ENCODE assay signal across 8 cellular contexts in the genomic region with DNA sequence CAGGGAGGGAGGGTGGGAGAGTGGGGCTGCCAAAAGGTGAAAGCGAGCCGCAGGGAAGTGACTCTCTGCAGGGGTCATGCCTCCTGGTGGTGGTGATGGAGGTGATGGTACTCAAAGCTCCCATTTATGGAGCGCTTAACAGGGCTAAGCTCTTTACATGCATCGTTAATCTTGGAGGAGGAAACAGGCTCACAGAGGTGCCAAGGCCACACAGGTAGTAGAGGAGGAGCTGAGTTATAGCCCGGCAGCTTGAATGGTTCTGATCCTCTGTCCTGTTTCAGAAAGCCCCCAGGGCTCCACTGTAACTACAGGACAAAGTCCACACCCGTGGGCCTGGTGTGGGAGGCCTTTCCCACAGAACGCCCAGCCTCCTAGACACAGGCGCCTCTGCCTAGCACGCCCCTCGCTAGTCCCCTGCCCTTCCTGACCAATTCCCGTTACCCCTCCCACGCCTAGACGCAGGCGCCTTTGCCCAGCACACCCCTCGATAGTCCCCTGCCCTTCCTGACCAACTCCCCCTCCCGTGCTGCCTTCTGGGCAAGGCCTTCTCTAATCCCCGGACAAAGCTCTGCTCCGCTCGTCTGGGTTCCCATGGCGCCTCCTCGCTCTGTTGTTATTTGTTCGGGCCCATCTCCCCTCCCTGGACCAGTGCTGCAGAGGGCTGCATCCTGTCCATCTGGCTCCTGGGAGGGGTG. TPM values are rescaled to one million over a fixed set of nuclear protein-coding genes. Genes with fewer than 3 reads are reported as not detected.
DNase-seq lines count a peak whose midpoint lies in the region; ATAC-seq, FAIRE-seq and TF ChIP-seq lines count a peak whose summit lies in the region.
"Had no signal": no experiment of that assay in that cellular context is flagged by ENCODE, and none has a peak within 500 bp of the region (broad histone marks: within the 10 kb centered on the region; RNA-seq: fewer than 3 reads in every experiment).

No MANE protein-coding gene starts in this region.

- no peak for DNase-seq in GM19239 (ENCODE audit: insufficient read length, low spot score)
- peak; percentile 87 for DNase-seq in NCI-H345 (lab: John Stamatoyannopoulos, UW)
- peak; percentile 86 for DNase-seq in retinal pigment epithelial cell (ENCODE audit: low read depth)
- DNase-seq in posterior vena cava (ENCODE audit: low spot score), result no peak
- DNase-seq in H4 (ENCODE audit: low spot score), result no peak
- DNase-seq: NCI-H1436 treated with DMSO at 0.1 percent for 48 hours had no signal

- H3K9ac ChIP-seq in endocrine pancreas (ENCODE audit: control insufficient read depth, insufficient read depth, low read length), result peak overlapping the region; percentile 34

- H3K36me3 ChIP-seq in endocrine pancreas (ENCODE audit: control insufficient read depth, insufficient read depth, low read length), result no peaks in the 10 kb centered on the region

- TF ChIP-seq CTCF in retinal pigment epithelial cell (conservative IDR thresholded peaks at IDR 0.05; ENCODE audit: low read depth, low read length), result peak; percentile 46

- peak; percentile 74 for FAIRE-seq in GM19239 (lab: Jason Lieb, UNC)

- no peak for ATAC-seq in GM18909 (IDR thresholded peaks at IDR 0.05; ENCODE audit: poor library complexity, unreplicated experiment)

- peaks cover 10% of the 10 kb centered on the region for H3K4me1 ChIP-seq in endocrine pancreas (ENCODE audit: control insufficient read depth, insufficient read depth, low read length)

- no peaks in the 10 kb centered on the region for H3K9me3 ChIP-seq in endocrine pancreas (ENCODE audit: control insufficient read depth, low read length)

- intact Hi-C loops in posterior vena cava (cut with DNase I), result no loop called here

- H3K27me3 ChIP-seq in endocrine pancreas (ENCODE audit: control insufficient read depth, insufficient read depth, low read length), result no peaks in the 10 kb centered on the region

- H3K4me3 ChIP-seq in endocrine pancreas (ENCODE audit: control insufficient read depth, insufficient read depth, low read length), result no peak overlapping the region
- H3K4me3 ChIP-seq in retinal pigment epithelial cell (ENCODE audit: low read length), result no peak overlapping the region

RNA-seq across cellular contexts. Expression of a gene that starts 10.8 kb away (rescaled TPM):
- 10 to 100 TPM; 15.2 to 16.2 TPM for total RNA-seq in posterior vena cava
- total RNA-seq in H4 (2014; rRNA removed; shearing (Covaris generic)), result 8.0 and 13.2 TPM in 2 replicates

RNA-seq across cellular contexts. Expression of a gene that starts 24.7 kb away (rescaled TPM):
- total RNA-seq in posterior vena cava, result 10 to 100 TPM; 11.2 to 14.7 TPM
- 23.5 and 27.5 TPM in 2 replicates for total RNA-seq in H4 (2014; rRNA removed; shearing (Covaris generic))

RNA-seq across cellular contexts. Expression of a gene that starts 27.5 kb away (rescaled TPM):
- under 1 TPM; 0.42 to 0.48 TPM for total RNA-seq in posterior vena cava
- not detected in 2 replicates for total RNA-seq in H4 (2014; rRNA removed; shearing (Covaris generic))

RNA-seq across cellular contexts. Expression of a gene that starts 57.0 kb away (rescaled TPM):
- total RNA-seq in posterior vena cava, result not detected
- total RNA-seq in H4 (2014; rRNA removed; shearing (Covaris generic)), result 0.19 TPM in 1 of 2 replicates, not detected in the other

Comparison
In these comparisons a context has a peak if more than half of its experiments do, and no peak if none do; other contexts are left out.
1. DNase-seq: peak in NCI-H345 (single experiment) and retinal pigment epithelial cell (single experiment); none in GM19239 (single experiment), posterior vena cava (single experiment) and H4 (single experiment).